Comparison of ENCODE assay signal across 1 cellular context in the genomic region with DNA sequence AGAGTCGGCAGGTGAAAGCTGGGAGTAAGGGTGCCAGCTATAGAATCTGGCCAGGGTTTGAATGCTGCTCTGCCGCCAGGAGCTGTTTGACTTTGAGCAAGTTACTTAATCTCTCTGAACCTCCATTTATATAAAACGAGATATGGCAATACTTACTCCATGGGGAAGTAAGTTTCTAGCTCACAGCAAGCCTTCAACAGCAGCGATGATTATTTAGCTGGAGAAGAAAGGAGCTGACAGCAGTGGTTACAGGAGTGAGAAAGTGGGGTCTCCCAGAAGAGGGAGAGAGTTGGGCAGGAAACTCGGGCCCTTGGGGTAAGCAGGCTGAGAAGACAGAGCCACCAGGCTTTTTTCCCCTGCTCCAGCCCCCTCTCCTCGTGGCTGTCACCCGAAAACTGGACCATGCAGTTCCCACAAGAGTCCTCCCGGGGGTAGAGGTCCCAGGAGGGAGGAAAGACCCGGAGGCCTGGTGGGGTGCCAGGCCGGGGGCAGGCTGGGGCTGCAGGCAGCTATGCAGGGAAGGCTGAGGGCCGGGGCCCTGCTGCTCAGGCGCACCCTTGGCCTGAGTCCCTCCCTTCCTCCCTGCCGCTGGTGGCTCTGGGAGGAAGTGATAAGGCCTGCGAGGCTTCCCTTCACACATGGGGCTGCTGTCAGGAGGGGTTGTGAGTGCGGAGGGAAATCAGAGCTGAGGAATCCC.
TF ChIP-seq lines count a peak whose summit lies in the region.

No MANE protein-coding gene starts in this region.

TF ChIP-seq in K562, 482 proteins besides CTCF, POLR2A, EP300 and RAD21 (continued from another document):
- TF ChIP-seq, protein P1, sequence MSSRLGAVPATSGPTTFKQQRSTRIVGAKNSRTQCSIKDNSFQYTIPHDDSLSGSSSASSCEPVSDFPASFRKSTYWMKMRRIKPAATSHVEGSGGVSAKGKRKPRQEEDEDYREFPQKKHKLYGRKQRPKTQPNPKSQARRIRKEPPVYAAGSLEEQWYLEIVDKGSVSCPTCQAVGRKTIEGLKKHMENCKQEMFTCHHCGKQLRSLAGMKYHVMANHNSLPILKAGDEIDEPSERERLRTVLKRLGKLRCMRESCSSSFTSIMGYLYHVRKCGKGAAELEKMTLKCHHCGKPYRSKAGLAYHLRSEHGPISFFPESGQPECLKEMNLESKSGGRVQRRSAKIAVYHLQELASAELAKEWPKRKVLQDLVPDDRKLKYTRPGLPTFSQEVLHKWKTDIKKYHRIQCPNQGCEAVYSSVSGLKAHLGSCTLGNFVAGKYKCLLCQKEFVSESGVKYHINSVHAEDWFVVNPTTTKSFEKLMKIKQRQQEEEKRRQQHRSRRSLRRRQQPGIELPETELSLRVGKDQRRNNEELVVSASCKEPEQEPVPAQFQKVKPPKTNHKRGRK (tag; IDR thresholded peaks at IDR 0.05): no peak
- no peak; the same call in 1 of the 2 replicates for TF ChIP-seq ZNF165 (CRISPR knock-in tag; IDR thresholded peaks at IDR 0.05; ENCODE audit: borderline replicate concordance)
- TF ChIP-seq RBFOX2 (IDR thresholded peaks at IDR 0.05; ENCODE audit: low read depth, low read length): peak; percentile 72
- TF ChIP-seq GATA2 (CRISPR knock-in tag; IDR thresholded peaks at IDR 0.05): peak; percentile 79; the same call in 1 of the 2 replicates
- TF ChIP-seq, protein P2, sequence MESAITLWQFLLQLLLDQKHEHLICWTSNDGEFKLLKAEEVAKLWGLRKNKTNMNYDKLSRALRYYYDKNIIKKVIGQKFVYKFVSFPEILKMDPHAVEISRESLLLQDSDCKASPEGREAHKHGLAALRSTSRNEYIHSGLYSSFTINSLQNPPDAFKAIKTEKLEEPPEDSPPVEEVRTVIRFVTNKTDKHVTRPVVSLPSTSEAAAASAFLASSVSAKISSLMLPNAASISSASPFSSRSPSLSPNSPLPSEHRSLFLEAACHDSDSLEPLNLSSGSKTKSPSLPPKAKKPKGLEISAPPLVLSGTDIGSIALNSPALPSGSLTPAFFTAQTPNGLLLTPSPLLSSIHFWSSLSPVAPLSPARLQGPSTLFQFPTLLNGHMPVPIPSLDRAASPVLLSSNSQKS (CRISPR knock-in tag; IDR thresholded peaks at IDR 0.05): no peak
- TF ChIP-seq HMG20B (CRISPR knock-in tag; IDR thresholded peaks at IDR 0.05): peak; percentile 94; the same call in 1 of the 2 replicates
- TF ChIP-seq PRPF4 (IDR thresholded peaks at IDR 0.05; ENCODE audit: insufficient read depth, low read depth, low read length, poor library complexity, severe bottlenecking): no peak
